8 cellular contexts compared by ENCODE assay signal in genomic region chr4:39697740-39698423, GRCh38. TPM values are rescaled to one million over a fixed set of nuclear protein-coding genes. Genes with fewer than 3 reads are reported as not detected.
DNase-seq lines count a peak whose midpoint lies in the region; ATAC-seq and TF ChIP-seq lines count a peak whose summit lies in the region.

Gene UBE2K (plus strand): TSS chr4:39698136. CDS start chr4:39698328, 192 bp downstream.

- no peaks in the 10 kb centered on the region for H3K9me3 Mint-ChIP-seq in activated B cell treated with CpG ODN at 0.5 μM for 24 hours

- no peaks in the 10 kb centered on the region for H3K27me3 ChIP-seq in A673 (replicated peaks; ENCODE audit: insufficient read depth, low read depth, low read length, poor library complexity)

- peaks cover 6% of the 10 kb centered on the region for H3K4me1 ChIP-seq in A673 (ENCODE audit: insufficient read depth, low read length, poor library complexity, severe bottlenecking)

- H3K4me1 Mint-ChIP-seq in activated B cell treated with CpG ODN at 0.5 μM for 24 hours: peaks cover 48% of the 10 kb centered on the region

- peak within 1 kb of the TSS; percentile 99 for H3K4me3 Mint-ChIP-seq in activated B cell treated with CpG ODN at 0.5 μM for 24 hours

- intact Hi-C loops in A673 (cut with micrococcal nuclease; ENCODE audit: unreplicated experiment): loop anchor here (2.0 to 10.0 kb wide), 2 partner anchors 279 to 627 kb away; partner anchors contain the start of gene PDS5A
- intact Hi-C loops in activated B cell treated with CpG ODN at 0.5 μM for 24 hours (cut with micrococcal nuclease): loop anchor here (1.0 to 5.0 kb wide), 13 partner anchors 12 to 629 kb away; partner anchors contain the start of genes LIAS, N4BP2, PDS5A and RHOH

- H3K27ac ChIP-seq in A673 (ENCODE audit: low read depth, low read length, poor library complexity, severe bottlenecking): peak within 1 kb of the TSS; percentile 95

- peak; percentile 56 for ATAC-seq in GM18870 (IDR thresholded peaks at IDR 0.05; ENCODE audit: unreplicated experiment)
- ATAC-seq in HG03108 (IDR thresholded peaks at IDR 0.05; ENCODE audit: unreplicated experiment): peak; percentile 80
- ATAC-seq in activated B cell treated with CpG ODN at 0.5 μM for 24 hours (ENCODE audit: low read depth): peak; percentile 89

- TF ChIP-seq CTCF in A673 (conservative IDR thresholded peaks at IDR 0.05; ENCODE audit: low read depth, low read length) (no peak), activated B cell treated with CpG ODN at 0.5 μM for 24 hours (IDR thresholded peaks at IDR 0.05) (no peak), cardiac fibroblast (IDR thresholded peaks at IDR 0.05; ENCODE audit: low read depth, low read length) (no peak)

- peaks cover 10% of the 10 kb centered on the region for H3K36me3 ChIP-seq in A673 (ENCODE audit: insufficient read depth, low read length, poor library complexity, severe bottlenecking)

- no peaks in the 10 kb centered on the region for H3K27me3 Mint-ChIP-seq in activated B cell treated with CpG ODN at 0.5 μM for 24 hours

- H3K9me3 ChIP-seq in A673 (ENCODE audit: low read depth, low read length, poor library complexity, severe bottlenecking): no peaks in the 10 kb centered on the region

- peaks cover 18% of the 10 kb centered on the region for H3K36me3 Mint-ChIP-seq in activated B cell treated with CpG ODN at 0.5 μM for 24 hours (ENCODE audit: low read depth)

- CTCF ChIA-PET in A673 (lab: Charles Lee): no interaction called here
- CTCF ChIA-PET in activated B cell treated with CpG ODN at 0.5 μM for 24 hours (lab: Charles Lee): interaction anchor here (0.6 to 1.6 kb wide), 6 partner anchors 172 to 278 kb away, joined by 3 to 5 read pairs (median 3); no protein-coding TSS in a partner anchor

- BruUV-seq in A673 (replicated peaks; lab: Mats Ljungman, UMichigan): TSS peak; percentile 98

- POLR2A ChIA-PET in A673 (lab: Charles Lee; ENCODE audit: low non-redundant PET): no interaction called here
- POLR2A ChIA-PET in activated B cell treated with CpG ODN at 0.5 μM for 24 hours (lab: Charles Lee): interaction anchor here (0.5 to 2.6 kb wide), 30 partner anchors 9 to 654 kb away, joined by 3 to 40 read pairs (median 4); partner anchors contain the start of genes LIAS, RPL9, SMIM14 and UGDH

- H3K4me3 ChIP-seq in A673 (ENCODE audit: low read depth, low read length, poor library complexity, severe bottlenecking): peak within 1 kb of the TSS; percentile 87
- H3K4me3 ChIP-seq in cardiac fibroblast (replicated peaks in 1 of 2; ENCODE audit: low read depth in 2 of 2, low read length in 2 of 2): peak within 1 kb of the TSS; percentile 70 to 95

- peak within 1 kb of the TSS; percentile 96 for H3K27ac Mint-ChIP-seq in activated B cell treated with CpG ODN at 0.5 μM for 24 hours

- DNase-seq in A673 (ENCODE audit: low spot score) (peak; percentile 93), NCI-H2196 (lab: John Stamatoyannopoulos, UW; ENCODE audit: unreplicated experiment) (peak; percentile 95), activated B cell treated with CpG ODN at 0.5 μM for 24 hours (peak; percentile 93), cardiac fibroblast (ENCODE audit: low read depth in 2 of 2) (peak; percentile 86 to 94), inferior parietal cortex (ENCODE audit: extremely low spot score) (peak; percentile 84)
- peak; percentile 78 to 79 for DNase-seq in stimulated activated CD4-positive, alpha-beta T cell treated with anti-CD3 and anti-CD28 coated beads, Interleukin-12 subunit alpha, Interleukin-12 subunit beta, amount 100 ng/mL, for 24 hours (ENCODE audit: low read depth in 2 of 2)

RNA-seq across cellular contexts. Expression of gene UBE2K, which starts in this region (rescaled TPM):
- total RNA-seq in A673 (2021): 137 and 138 TPM in 2 replicates
- 54.4 and 64.0 TPM in 2 replicates for total RNA-seq in activated B cell treated with CpG ODN at 0.5 μM for 24 hours

Comparison
In these comparisons a context has a peak if more than half of its experiments do, and no peak if none do; other contexts are left out.
1. Peak in every context shown above with its lines: DNase-seq, ATAC-seq, H3K4me3 ChIP-seq and H3K27ac ChIP-seq.